ENCODE assay signal across 10 cellular contexts in the genomic region with DNA sequence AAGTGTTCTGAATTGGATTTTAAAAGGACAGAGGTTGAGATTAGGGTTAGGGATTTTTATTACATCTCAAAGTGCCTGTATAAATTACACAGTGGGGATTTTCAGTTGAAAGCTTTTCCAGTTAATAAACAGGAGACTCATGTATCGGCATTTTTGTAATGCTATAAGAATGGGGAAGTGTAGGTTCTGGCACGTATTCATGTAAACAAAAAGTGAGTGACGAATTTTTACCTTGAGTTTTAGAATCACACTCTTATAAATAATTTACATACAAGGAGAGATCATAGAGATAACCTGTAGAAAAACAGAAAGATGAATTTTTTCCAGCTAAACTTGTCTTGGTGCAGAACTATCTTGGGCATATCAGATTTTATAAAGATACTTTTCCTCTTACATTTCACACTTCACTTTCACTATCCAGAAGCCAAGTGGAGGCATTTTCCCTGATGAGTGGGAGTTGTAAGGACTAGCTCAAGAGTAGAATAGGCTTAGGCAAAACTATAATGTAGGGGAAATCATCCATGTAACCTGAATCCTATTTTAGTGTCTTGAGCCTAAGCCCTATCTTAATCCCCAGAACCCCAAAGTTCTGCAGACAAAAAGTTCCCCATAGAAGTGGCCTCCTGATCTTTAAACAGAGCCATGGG. TPM values are rescaled to one million over a fixed set of nuclear protein-coding genes. Genes with fewer than 3 reads are reported as not detected.
DNase-seq lines count a peak whose midpoint lies in the region; ATAC-seq, FAIRE-seq and TF ChIP-seq lines count a peak whose summit lies in the region.
"Had no signal": no experiment of that assay in that cellular context is flagged by ENCODE, and none has a peak within 500 bp of the region (broad histone marks: within the 10 kb centered on the region; RNA-seq: fewer than 3 reads in every experiment).

No MANE protein-coding gene starts in this region.

- no peaks in the 10 kb centered on the region for H3K36me3 ChIP-seq in ACC112 (ENCODE audit: insufficient read depth, low read length)

- peaks cover 46% of the 10 kb centered on the region for H3K4me1 ChIP-seq in ACC112 (ENCODE audit: control insufficient read depth, insufficient read depth, low read length, unreplicated experiment)

- H3K9me3 Mint-ChIP-seq in activated CD4-positive, alpha-beta memory T cell treated with anti-CD3 and anti-CD28 coated beads for 36 hours = peaks cover 4% of the 10 kb centered on the region
- no peaks in the 10 kb centered on the region for H3K9me3 Mint-ChIP-seq in immature natural killer cell

- H3K27ac ChIP-seq in ACC112 (ENCODE audit: low read depth, low read length) = peak overlapping the region; percentile 88

- H3K4me3 Mint-ChIP-seq in activated CD4-positive, alpha-beta memory T cell treated with anti-CD3 and anti-CD28 coated beads for 36 hours = peak overlapping the region; percentile 33
- H3K4me3 Mint-ChIP-seq in immature natural killer cell = peak overlapping the region in 4 of 5 donors; percentile 47 to 86 (median 58)

- H2AFZ ChIP-seq in ACC112 (ENCODE audit: low read length, unreplicated experiment) = peak overlapping the region; percentile 80

- FAIRE-seq in H54 (lab: Jason Lieb, UNC) = peak; percentile 60

- H3K4me1 Mint-ChIP-seq in activated CD4-positive, alpha-beta memory T cell treated with anti-CD3 and anti-CD28 coated beads for 36 hours (ENCODE audit: low read depth) = peaks cover 91% of the 10 kb centered on the region
- peaks cover 45 to 66% of the 10 kb centered on the region in 2 donors for H3K4me1 Mint-ChIP-seq in immature natural killer cell

- H3K36me3 Mint-ChIP-seq in activated CD4-positive, alpha-beta memory T cell treated with anti-CD3 and anti-CD28 coated beads for 36 hours = peaks cover 77% of the 10 kb centered on the region
- H3K36me3 Mint-ChIP-seq in immature natural killer cell = peaks cover 7 to 19% (median 16%) of the 10 kb centered on the region in 3 donors

- no peaks in the 10 kb centered on the region for H3K27me3 Mint-ChIP-seq in activated CD4-positive, alpha-beta memory T cell treated with anti-CD3 and anti-CD28 coated beads for 36 hours
- no peaks in the 10 kb centered on the region for H3K27me3 Mint-ChIP-seq in immature natural killer cell (ENCODE audit: low read depth in 3 of 3)

- no peaks in the 10 kb centered on the region for H3K27me3 ChIP-seq in ACC112 (ENCODE audit: insufficient read depth, low read length)

- no peak for TF ChIP-seq POLR2A in H54 (IDR thresholded peaks at IDR 0.05; ENCODE audit: low read depth, low read length)

- POLR2A ChIA-PET in activated CD4-positive, alpha-beta memory T cell treated with anti-CD3 and anti-CD28 coated beads for 36 hours (lab: Charles Lee) = interaction anchor here (0.8 to 2.8 kb wide), 4 partner anchors 7 to 44 kb away, joined by 3 to 15 read pairs (median 6); no protein-coding TSS in a partner anchor

- intact Hi-C loops in activated CD4-positive, alpha-beta memory T cell treated with anti-CD3 and anti-CD28 coated beads for 36 hours (cut with micrococcal nuclease) = loop anchor here (5.0 kb wide), 2 partner anchors 254 to 704 kb away; no protein-coding TSS in a partner anchor

- no peaks in the 10 kb centered on the region for H3K79me2 ChIP-seq in ACC112 (ENCODE audit: control insufficient read depth, insufficient read depth, low read length, unreplicated experiment)

- DNase-seq in H54 (ENCODE audit: insufficient read length, low spot score) (no peak), immature natural killer cell (no peak), ureter (ENCODE audit: low spot score) (no peak), NCI-H2171 (lab: John Stamatoyannopoulos, UW) (no peak)
- no peak for DNase-seq in activated CD4-positive, alpha-beta memory T cell treated with anti-CD3 and anti-CD28 coated beads for 36 hours
- DNase-seq: activated gamma-delta T cell treated with Interleukin-2 at 50 U/mL for 16 hours, NCI-H526 had no signal

- peak overlapping the region; percentile 56 for H3K4me3 ChIP-seq in ACC112 (ENCODE audit: low read depth, low read length)

- H3K27ac Mint-ChIP-seq in activated CD4-positive, alpha-beta memory T cell treated with anti-CD3 and anti-CD28 coated beads for 36 hours = peak overlapping the region; percentile 85
- peak overlapping the region in 4 of 6 donors; percentile 19 to 93 (median 74) for H3K27ac Mint-ChIP-seq in immature natural killer cell

- no peak for ATAC-seq in GM18909 (IDR thresholded peaks at IDR 0.05; ENCODE audit: poor library complexity, unreplicated experiment)
- ATAC-seq in HG02852 (IDR thresholded peaks at IDR 0.05; ENCODE audit: unreplicated experiment) = no peak

- CTCF ChIA-PET in activated CD4-positive, alpha-beta memory T cell treated with anti-CD3 and anti-CD28 coated beads for 36 hours (lab: Charles Lee) = interaction anchor here (1.0 to 1.5 kb wide), 5 partner anchors 9 to 345 kb away, joined by 3 to 4 read pairs (median 4); no protein-coding TSS in a partner anchor

RNA-seq across cellular contexts. Expression of a gene that starts 42.0 kb away (rescaled TPM):
- 100 to 1,000 TPM; 122 to 124 TPM for total RNA-seq in activated CD4-positive, alpha-beta memory T cell treated with anti-CD3 and anti-CD28 coated beads for 36 hours
- polyA plus RNA-seq in immature natural killer cell = 100 to 1,000 TPM; 291 to 313 (median 291) TPM
- 76.5 TPM for total RNA-seq in ureter
